Comparison of ENCODE assay signal across 21 cellular contexts in genomic region chrX:56368962-56369361, GRCh38.
DNase-seq lines count a peak whose midpoint lies in the region; ATAC-seq, FAIRE-seq and TF ChIP-seq lines count a peak whose summit lies in the region.
"Had no signal": no experiment of that assay in that cellular context is flagged by ENCODE, and none has a peak within 500 bp of the region (broad histone marks: within the 10 kb centered on the region; RNA-seq: fewer than 3 reads in every experiment).

No MANE protein-coding gene starts in this region.

- no peak overlapping the region for H3K4me3 ChIP-seq in HepG2 (replicated peaks in 1 of 3; ENCODE audit: insufficient read depth in 1 of 3, low read depth in 2 of 3, low read length in 3 of 3)
- no peak overlapping the region for H3K4me3 ChIP-seq in right atrium auricular region
- H3K4me3 ChIP-seq: GM23248 had no signal

- in situ Hi-C loops in HepG2 (cut with HindIII; ENCODE audit: extremely low pct_ligation_motif_present, low pct_unique_long_range_greater_than_20kb): no loop called here

- TF ChIP-seq RAD21 in HepG2 (CRISPR knock-in tag; IDR thresholded peaks at IDR 0.05): no peak

- H3K9me3 ChIP-seq in HepG2 (ENCODE audit: low read length): no peaks in the 10 kb centered on the region
- no peaks in the 10 kb centered on the region for H3K9me3 ChIP-seq in right atrium auricular region
- H3K9me3 ChIP-seq: BE2C had no signal

- no peaks in the 10 kb centered on the region for H4K20me1 ChIP-seq in HepG2 (ENCODE audit: insufficient read depth, low read length)

- H3K27ac ChIP-seq in HepG2 (ENCODE audit: extremely low read length, insufficient read depth, low read length): no peak overlapping the region
- no peak overlapping the region for H3K27ac ChIP-seq in right atrium auricular region
- H3K27ac ChIP-seq: GM23248 had no signal

- no peak overlapping the region for H3K9ac ChIP-seq in HepG2 (ENCODE audit: insufficient read depth, low read depth, low read length)
- H3K9ac ChIP-seq: GM23248 had no signal

- H3K79me2 ChIP-seq in HepG2 (ENCODE audit: insufficient read depth, low read length): no peaks in the 10 kb centered on the region

- DNase-seq in T-helper 2 cell treated with Interferon-gamma antibody and Interleukin-4, amounts not matched to agents 5 μg/mL and 100 μg/mL, for 36 hours (ENCODE audit: low spot score): no peak
- DNase-seq in T-helper 2 cell (no peak), HepG2 (ENCODE audit: low spot score) (no peak), right atrium auricular region (ENCODE audit: low spot score) (no peak)
- DNase-seq in activated naive CD8-positive, alpha-beta T cell treated with anti-CD3 and anti-CD28 coated beads, Interleukin-2, amount 50 U/mL, for 24 hours: no peak
- DNase-seq in activated naive CD8-positive, alpha-beta T cell treated with anti-CD3 and anti-CD28 coated beads for 36 hours: no peak
- no peak for DNase-seq in stimulated activated naive CD8-positive, alpha-beta T cell treated with anti-CD3 and anti-CD28 coated beads, Interleukin-15, amount 100 ng/mL, for 72 hours
- DNase-seq: 8988T; BE2C; CD8-positive, alpha-beta memory T cell; DMS79 treated with DMSO at 0.1 percent for 48 hours; GM23248; HCEC 1CT; IMR-90; Karpas-422; MM.1S; NCI-H1105; NCI-H1694 treated with DMSO at 0.1 percent for 48 hours; NCI-H226; NCI-H524 treated with DMSO at 0.1 percent for 48 hours had no signal

- H3K27ac Mint-ChIP-seq in T-helper 2 cell treated with Interferon-gamma antibody and Interleukin-4, amounts not matched to agents 5 μg/mL and 100 μg/mL, for 36 hours: peak overlapping the region; percentile 65
- H3K27ac Mint-ChIP-seq in activated naive CD8-positive, alpha-beta T cell: peak overlapping the region; percentile 64
- H3K27ac Mint-ChIP-seq in activated naive CD8-positive, alpha-beta T cell treated with anti-CD3 and anti-CD28 coated beads, Interleukin-2, amount 50 U/mL, for 24 hours: no peak overlapping the region
- H3K27ac Mint-ChIP-seq in activated naive CD8-positive, alpha-beta T cell treated with anti-CD3 and anti-CD28 coated beads for 36 hours: peak overlapping the region; percentile 76
- peak overlapping the region in 1 of 2 donors; percentile 71 for H3K27ac Mint-ChIP-seq in stimulated activated naive CD8-positive, alpha-beta T cell treated with anti-CD3 and anti-CD28 coated beads, Interleukin-15, amount 100 ng/mL, for 72 hours

- POLR2A ChIA-PET in HepG2 (lab: Yijun Ruan, JAX): no interaction called here

- BruUV-seq in HepG2 (replicated peaks; lab: Mats Ljungman, UMichigan): no TSS peak

- H3K4me1 Mint-ChIP-seq in T-helper 2 cell treated with Interferon-gamma antibody and Interleukin-4, amounts not matched to agents 5 μg/mL and 100 μg/mL, for 36 hours (ENCODE audit: low read depth): peaks cover 43% of the 10 kb centered on the region
- peaks cover 50% of the 10 kb centered on the region for H3K4me1 Mint-ChIP-seq in activated naive CD8-positive, alpha-beta T cell (ENCODE audit: low read depth)
- peaks cover 43% of the 10 kb centered on the region for H3K4me1 Mint-ChIP-seq in activated naive CD8-positive, alpha-beta T cell treated with anti-CD3 and anti-CD28 coated beads, Interleukin-2, amount 50 U/mL, for 24 hours
- peaks cover 41% of the 10 kb centered on the region for H3K4me1 Mint-ChIP-seq in activated naive CD8-positive, alpha-beta T cell treated with anti-CD3 and anti-CD28 coated beads for 36 hours
- peaks cover 50% of the 10 kb centered on the region for H3K4me1 Mint-ChIP-seq in stimulated activated naive CD8-positive, alpha-beta T cell treated with anti-CD3 and anti-CD28 coated beads, Interleukin-15, amount 100 ng/mL, for 72 hours

- no peak overlapping the region for H2AFZ ChIP-seq in HepG2 (ENCODE audit: low read length)
- H2AFZ ChIP-seq: GM23248 had no signal

- peaks cover 14% of the 10 kb centered on the region for H3K36me3 Mint-ChIP-seq in T-helper 2 cell treated with Interferon-gamma antibody and Interleukin-4, amounts not matched to agents 5 μg/mL and 100 μg/mL, for 36 hours (ENCODE audit: low read depth)
- no peaks in the 10 kb centered on the region for H3K36me3 Mint-ChIP-seq in activated naive CD8-positive, alpha-beta T cell
- no peaks in the 10 kb centered on the region for H3K36me3 Mint-ChIP-seq in activated naive CD8-positive, alpha-beta T cell treated with anti-CD3 and anti-CD28 coated beads, Interleukin-2, amount 50 U/mL, for 24 hours (ENCODE audit: low read depth)
- peaks cover 7% of the 10 kb centered on the region for H3K36me3 Mint-ChIP-seq in activated naive CD8-positive, alpha-beta T cell treated with anti-CD3 and anti-CD28 coated beads for 36 hours
- H3K36me3 Mint-ChIP-seq: CD8-positive, alpha-beta memory T cell had no signal

- intact Hi-C loops in HepG2 (cut with micrococcal nuclease; ENCODE audit: unreplicated experiment): no loop called here

- TF ChIP-seq POLR2A in HepG2 (IDR thresholded peaks at IDR 0.05; ENCODE audit: insufficient read depth in 1 of 2, low read depth in 2 of 2, low read length in 2 of 2): no peak

- ATAC-seq in activated naive CD8-positive, alpha-beta T cell treated with anti-CD3 and anti-CD28 coated beads, Interleukin-2, amount 50 U/mL, for 24 hours: no peak
- ATAC-seq in stimulated activated naive CD8-positive, alpha-beta T cell treated with anti-CD3 and anti-CD28 coated beads, Interleukin-15, amount 100 ng/mL, for 72 hours: peak; percentile 60
- no peak for ATAC-seq in HepG2

- TF ChIP-seq EP300 in HepG2 (IDR thresholded peaks at IDR 0.05; ENCODE audit: low read depth in 2 of 2, low read length in 2 of 2): no peak
- no peak for TF ChIP-seq EP300 in HepG2 (CRISPR knock-in tag; IDR thresholded peaks at IDR 0.05; ENCODE audit: borderline replicate concordance)

- H3K27me3 ChIP-seq in HepG2 (ENCODE audit: control insufficient read depth in 1 of 2, insufficient read depth in 2 of 2, low read length in 2 of 2): no peaks in the 10 kb centered on the region
- no peaks in the 10 kb centered on the region for H3K27me3 ChIP-seq in right atrium auricular region
- H3K27me3 ChIP-seq: BE2C had no signal

- WGBS in HepG2 (ENCODE audit: low lambda C conversion rate): 0% methylated on average over 1 of the region's 1 CpG

- peak overlapping the region; percentile 43 for H3K4me3 Mint-ChIP-seq in T-helper 2 cell treated with Interferon-gamma antibody and Interleukin-4, amounts not matched to agents 5 μg/mL and 100 μg/mL, for 36 hours
- peak overlapping the region; percentile 32 for H3K4me3 Mint-ChIP-seq in activated naive CD8-positive, alpha-beta T cell
- no peak overlapping the region for H3K4me3 Mint-ChIP-seq in activated naive CD8-positive, alpha-beta T cell treated with anti-CD3 and anti-CD28 coated beads, Interleukin-2, amount 50 U/mL, for 24 hours
- H3K4me3 Mint-ChIP-seq in activated naive CD8-positive, alpha-beta T cell treated with anti-CD3 and anti-CD28 coated beads for 36 hours: no peak overlapping the region
- peak overlapping the region; percentile 13 to 35 for H3K4me3 Mint-ChIP-seq in stimulated activated naive CD8-positive, alpha-beta T cell treated with anti-CD3 and anti-CD28 coated beads, Interleukin-15, amount 100 ng/mL, for 72 hours

- no peak for FAIRE-seq in HepG2 (lab: Jason Lieb, UNC)

- H3K9me3 Mint-ChIP-seq in T-helper 2 cell treated with Interferon-gamma antibody and Interleukin-4, amounts not matched to agents 5 μg/mL and 100 μg/mL, for 36 hours: peaks cover 5% of the 10 kb centered on the region
- no peaks in the 10 kb centered on the region for H3K9me3 Mint-ChIP-seq in activated naive CD8-positive, alpha-beta T cell (ENCODE audit: low read depth)
- peaks cover 4% of the 10 kb centered on the region for H3K9me3 Mint-ChIP-seq in activated naive CD8-positive, alpha-beta T cell treated with anti-CD3 and anti-CD28 coated beads, Interleukin-2, amount 50 U/mL, for 24 hours
- peaks cover 10% of the 10 kb centered on the region for H3K9me3 Mint-ChIP-seq in activated naive CD8-positive, alpha-beta T cell treated with anti-CD3 and anti-CD28 coated beads for 36 hours
- H3K9me3 Mint-ChIP-seq in stimulated activated naive CD8-positive, alpha-beta T cell treated with anti-CD3 and anti-CD28 coated beads, Interleukin-15, amount 100 ng/mL, for 72 hours: peaks cover 0 to 6% of the 10 kb centered on the region in 2 donors
- H3K9me3 Mint-ChIP-seq: CD8-positive, alpha-beta memory T cell had no signal

- CTCF ChIA-PET in HepG2 (lab: Yijun Ruan, JAX; ENCODE audit: low intra/inter-chr PET ratio, low total read pairs): no interaction called here

- H3K36me3 ChIP-seq in HepG2 (replicated peaks in 1 of 2; ENCODE audit: control insufficient read depth in 1 of 2, insufficient read depth in 2 of 2, low read length in 2 of 2) (no peaks in the 10 kb centered on the region), right atrium auricular region (no peaks in the 10 kb centered on the region)
- H3K36me3 ChIP-seq: BE2C had no signal

- no peak overlapping the region for H3K4me2 ChIP-seq in HepG2 (ENCODE audit: low read depth, low read length)

- no peaks in the 10 kb centered on the region for H3K27me3 Mint-ChIP-seq in T-helper 2 cell treated with Interferon-gamma antibody and Interleukin-4, amounts not matched to agents 5 μg/mL and 100 μg/mL, for 36 hours (ENCODE audit: low read depth)
- no peaks in the 10 kb centered on the region for H3K27me3 Mint-ChIP-seq in activated naive CD8-positive, alpha-beta T cell
- no peaks in the 10 kb centered on the region for H3K27me3 Mint-ChIP-seq in activated naive CD8-positive, alpha-beta T cell treated with anti-CD3 and anti-CD28 coated beads, Interleukin-2, amount 50 U/mL, for 24 hours
- no peaks in the 10 kb centered on the region for H3K27me3 Mint-ChIP-seq in activated naive CD8-positive, alpha-beta T cell treated with anti-CD3 and anti-CD28 coated beads for 36 hours
- H3K27me3 Mint-ChIP-seq in stimulated activated naive CD8-positive, alpha-beta T cell treated with anti-CD3 and anti-CD28 coated beads, Interleukin-15, amount 100 ng/mL, for 72 hours: no peaks in the 10 kb centered on the region

- H3K4me1 ChIP-seq in HepG2 (ENCODE audit: insufficient read depth, low read length) (no peaks in the 10 kb centered on the region), right atrium auricular region (no peaks in the 10 kb centered on the region)
- H3K4me1 ChIP-seq: BE2C had no signal

- TF ChIP-seq CTCF in HepG2 (CRISPR knock-in tag; IDR thresholded peaks at IDR 0.05) (no peak), right atrium auricular region (IDR thresholded peaks at IDR 0.05) (no peak)

TF ChIP-seq in HepG2, 621 proteins besides CTCF, POLR2A, EP300 and RAD21:
- TF ChIP-seq ZBTB42 (CRISPR knock-in tag; IDR thresholded peaks at IDR 0.05): no peak

Comparison
In these comparisons a context has a peak if more than half of its experiments do, and no peak if none do; other contexts are left out.
1. H3K4me3 Mint-ChIP-seq: peak in T-helper 2 cell treated with Interferon-gamma antibody and Interleukin-4, amounts not matched to agents 5 μg/mL and 100 μg/mL, for 36 hours (single experiment), activated naive CD8-positive, alpha-beta T cell (single experiment) and stimulated activated naive CD8-positive, alpha-beta T cell treated with anti-CD3 and anti-CD28 coated beads, Interleukin-15, amount 100 ng/mL, for 72 hours (2 of 2); none in activated naive CD8-positive, alpha-beta T cell treated with anti-CD3 and anti-CD28 coated beads, Interleukin-2, amount 50 U/mL, for 24 hours (single experiment) and activated naive CD8-positive, alpha-beta T cell treated with anti-CD3 and anti-CD28 coated beads for 36 hours (single experiment).